ENCODE assay signal across 17 cellular contexts in the genomic region with DNA sequence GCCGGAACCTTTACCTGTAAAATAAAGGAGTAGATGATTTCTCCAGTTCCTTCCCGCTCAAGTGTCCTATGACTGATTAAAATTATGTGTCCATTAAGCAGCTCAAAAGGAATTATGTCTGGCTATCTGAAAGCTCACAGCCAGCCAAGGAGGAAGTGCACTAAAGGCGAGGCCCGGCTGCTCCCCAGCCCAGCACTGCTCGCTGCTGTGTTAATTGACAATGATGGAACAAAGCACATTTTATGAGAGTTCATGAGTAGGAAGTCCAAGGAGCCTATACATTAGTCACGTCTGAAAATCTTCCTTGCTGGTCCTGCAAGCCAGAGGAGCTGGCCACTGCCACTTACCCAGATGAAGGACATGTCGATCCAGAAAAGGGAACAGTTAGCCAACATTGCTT. TPM values are rescaled to one million over a fixed set of nuclear protein-coding genes. Genes with fewer than 3 reads are reported as not detected.
A peak's percentile ranks its signal among the peaks of the same experiment; 100 is the strongest.
DNase-seq lines count a peak whose midpoint lies in the region; ATAC-seq and TF ChIP-seq lines count a peak whose summit lies in the region.
"Had no signal": no experiment of that assay in that cellular context is flagged by ENCODE, and none has a peak within 500 bp of the region (broad histone marks: within the 10 kb centered on the region; RNA-seq: fewer than 3 reads in every experiment).

No MANE protein-coding gene starts in this region.

- POLR2A ChIA-PET in GM10248 (lab: Yijun Ruan, JAX), result no interaction called here

- no peaks in the 10 kb centered on the region for H3K9me3 ChIP-seq in mucosa of descending colon

- TF ChIP-seq CTCF in GM10248 (IDR thresholded peaks at IDR 0.05; ENCODE audit: control extremely low read depth, extremely low read depth, low read depth, missing control alignments) (no peak), LNCaP clone FGC (IDR thresholded peaks at IDR 0.05; ENCODE audit: control insufficient read depth, extremely low read depth, insufficient read depth) (no peak), VCaP (conservative IDR thresholded peaks at IDR 0.05) (no peak), mucosa of descending colon (IDR thresholded peaks at IDR 0.05) (no peak)

- intact Hi-C loops in mucosa of descending colon (cut with DNase I, micrococcal nuclease), result no loop called here

- peak; percentile 95 for ATAC-seq in mucosa of descending colon
- no peak for ATAC-seq in GM18907 (IDR thresholded peaks at IDR 0.05; ENCODE audit: unreplicated experiment)
- ATAC-seq: CD8-positive, alpha-beta T cell; GM23338; Right ventricle myocardium inferior had no signal

- H3K36me3 ChIP-seq in mucosa of descending colon (ENCODE audit: low read depth), result no peaks in the 10 kb centered on the region

- CTCF ChIA-PET in GM10248 (lab: Yijun Ruan, JAX), result no interaction called here

- H3K4me1 ChIP-seq in mucosa of descending colon (ENCODE audit: low read depth), result peaks cover 6% of the 10 kb centered on the region

- peak; percentile 5 for DNase-seq in GM10248 (ENCODE audit: extremely low spot score)
- peak; percentile 40 for DNase-seq in LNCaP clone FGC (ENCODE audit: low read depth)
- DNase-seq in mucosa of descending colon, result peak; percentile 44 to 64 (median 58)
- no peak for DNase-seq in activated naive CD4-positive, alpha-beta T cell (lab: John Stamatoyannopoulos, UW)
- no peak for DNase-seq in EL
- DNase-seq: ACHN; CD8-positive, alpha-beta T cell; DMS79 treated with DMSO at 0.1 percent for 48 hours; GDM1; NCI-H1436; NCI-H2081; NK-92 treated with Interleukin-12 subunit alpha and Interleukin-12 subunit beta, amount 100 ng/mL, for 24 hours had no signal

- H3K27ac ChIP-seq in VCaP, result peak overlapping the region; percentile 67
- H3K27ac ChIP-seq: KMS-11 had no signal

- H3K4me3 ChIP-seq in LNCaP clone FGC (ENCODE audit: low read depth, low read length) (no peak overlapping the region), mucosa of descending colon (no peak overlapping the region)
- H3K4me3 ChIP-seq: GM23338 had no signal

RNA-seq across cellular contexts. Expression of a gene that starts 14.3 kb away (rescaled TPM):
- 10 to 100 TPM; 11.1 to 15.4 (median 14.0) TPM for total RNA-seq in mucosa of descending colon

Comparison
In these comparisons a context has a peak if more than half of its experiments do, and no peak if none do; other contexts are left out.
1. DNase-seq: peak in GM10248 (single experiment), LNCaP clone FGC (single experiment) and mucosa of descending colon (3 of 3); none in activated naive CD4-positive, alpha-beta T cell (0 of 4) and EL (single experiment).